1 cellular context compared by ENCODE assay signal in genomic region chr12:118982308-118982707, GRCh38.
TF ChIP-seq lines count a peak whose summit lies in the region.

No MANE protein-coding gene starts in this region.

TF ChIP-seq in WTC11, 78 proteins besides CTCF, POLR2A, EP300 and RAD21 (continued from another document):
- TF ChIP-seq, protein P1, sequence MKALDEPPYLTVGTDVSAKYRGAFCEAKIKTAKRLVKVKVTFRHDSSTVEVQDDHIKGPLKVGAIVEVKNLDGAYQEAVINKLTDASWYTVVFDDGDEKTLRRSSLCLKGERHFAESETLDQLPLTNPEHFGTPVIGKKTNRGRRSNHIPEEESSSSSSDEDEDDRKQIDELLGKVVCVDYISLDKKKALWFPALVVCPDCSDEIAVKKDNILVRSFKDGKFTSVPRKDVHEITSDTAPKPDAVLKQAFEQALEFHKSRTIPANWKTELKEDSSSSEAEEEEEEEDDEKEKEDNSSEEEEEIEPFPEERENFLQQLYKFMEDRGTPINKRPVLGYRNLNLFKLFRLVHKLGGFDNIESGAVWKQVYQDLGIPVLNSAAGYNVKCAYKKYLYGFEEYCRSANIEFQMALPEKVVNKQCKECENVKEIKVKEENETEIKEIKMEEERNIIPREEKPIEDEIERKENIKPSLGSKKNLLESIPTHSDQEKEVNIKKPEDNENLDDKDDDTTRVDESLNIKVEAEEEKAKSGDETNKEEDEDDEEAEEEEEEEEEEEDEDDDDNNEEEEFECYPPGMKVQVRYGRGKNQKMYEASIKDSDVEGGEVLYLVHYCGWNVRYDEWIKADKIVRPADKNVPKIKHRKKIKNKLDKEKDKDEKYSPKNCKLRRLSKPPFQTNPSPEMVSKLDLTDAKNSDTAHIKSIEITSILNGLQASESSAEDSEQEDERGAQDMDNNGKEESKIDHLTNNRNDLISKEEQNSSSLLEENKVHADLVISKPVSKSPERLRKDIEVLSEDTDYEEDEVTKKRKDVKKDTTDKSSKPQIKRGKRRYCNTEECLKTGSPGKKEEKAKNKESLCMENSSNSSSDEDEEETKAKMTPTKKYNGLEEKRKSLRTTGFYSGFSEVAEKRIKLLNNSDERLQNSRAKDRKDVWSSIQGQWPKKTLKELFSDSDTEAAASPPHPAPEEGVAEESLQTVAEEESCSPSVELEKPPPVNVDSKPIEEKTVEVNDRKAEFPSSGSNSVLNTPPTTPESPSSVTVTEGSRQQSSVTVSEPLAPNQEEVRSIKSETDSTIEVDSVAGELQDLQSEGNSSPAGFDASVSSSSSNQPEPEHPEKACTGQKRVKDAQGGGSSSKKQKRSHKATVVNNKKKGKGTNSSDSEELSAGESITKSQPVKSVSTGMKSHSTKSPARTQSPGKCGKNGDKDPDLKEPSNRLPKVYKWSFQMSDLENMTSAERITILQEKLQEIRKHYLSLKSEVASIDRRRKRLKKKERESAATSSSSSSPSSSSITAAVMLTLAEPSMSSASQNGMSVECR (CRISPR knock-in tag; IDR thresholded peaks at IDR 0.05; ENCODE audit: borderline replicate concordance): no peak
- TF ChIP-seq ZNF396 (CRISPR knock-in tag; IDR thresholded peaks at IDR 0.05; ENCODE audit: borderline replicate concordance): no peak
- TF ChIP-seq, protein P2, sequence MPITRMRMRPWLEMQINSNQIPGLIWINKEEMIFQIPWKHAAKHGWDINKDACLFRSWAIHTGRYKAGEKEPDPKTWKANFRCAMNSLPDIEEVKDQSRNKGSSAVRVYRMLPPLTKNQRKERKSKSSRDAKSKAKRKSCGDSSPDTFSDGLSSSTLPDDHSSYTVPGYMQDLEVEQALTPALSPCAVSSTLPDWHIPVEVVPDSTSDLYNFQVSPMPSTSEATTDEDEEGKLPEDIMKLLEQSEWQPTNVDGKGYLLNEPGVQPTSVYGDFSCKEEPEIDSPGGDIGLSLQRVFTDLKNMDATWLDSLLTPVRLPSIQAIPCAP (CRISPR knock-in tag; IDR thresholded peaks at IDR 0.05): no peak
- TF ChIP-seq RORB (CRISPR knock-in tag; IDR thresholded peaks at IDR 0.05): no peak
- TF ChIP-seq, protein P3, sequence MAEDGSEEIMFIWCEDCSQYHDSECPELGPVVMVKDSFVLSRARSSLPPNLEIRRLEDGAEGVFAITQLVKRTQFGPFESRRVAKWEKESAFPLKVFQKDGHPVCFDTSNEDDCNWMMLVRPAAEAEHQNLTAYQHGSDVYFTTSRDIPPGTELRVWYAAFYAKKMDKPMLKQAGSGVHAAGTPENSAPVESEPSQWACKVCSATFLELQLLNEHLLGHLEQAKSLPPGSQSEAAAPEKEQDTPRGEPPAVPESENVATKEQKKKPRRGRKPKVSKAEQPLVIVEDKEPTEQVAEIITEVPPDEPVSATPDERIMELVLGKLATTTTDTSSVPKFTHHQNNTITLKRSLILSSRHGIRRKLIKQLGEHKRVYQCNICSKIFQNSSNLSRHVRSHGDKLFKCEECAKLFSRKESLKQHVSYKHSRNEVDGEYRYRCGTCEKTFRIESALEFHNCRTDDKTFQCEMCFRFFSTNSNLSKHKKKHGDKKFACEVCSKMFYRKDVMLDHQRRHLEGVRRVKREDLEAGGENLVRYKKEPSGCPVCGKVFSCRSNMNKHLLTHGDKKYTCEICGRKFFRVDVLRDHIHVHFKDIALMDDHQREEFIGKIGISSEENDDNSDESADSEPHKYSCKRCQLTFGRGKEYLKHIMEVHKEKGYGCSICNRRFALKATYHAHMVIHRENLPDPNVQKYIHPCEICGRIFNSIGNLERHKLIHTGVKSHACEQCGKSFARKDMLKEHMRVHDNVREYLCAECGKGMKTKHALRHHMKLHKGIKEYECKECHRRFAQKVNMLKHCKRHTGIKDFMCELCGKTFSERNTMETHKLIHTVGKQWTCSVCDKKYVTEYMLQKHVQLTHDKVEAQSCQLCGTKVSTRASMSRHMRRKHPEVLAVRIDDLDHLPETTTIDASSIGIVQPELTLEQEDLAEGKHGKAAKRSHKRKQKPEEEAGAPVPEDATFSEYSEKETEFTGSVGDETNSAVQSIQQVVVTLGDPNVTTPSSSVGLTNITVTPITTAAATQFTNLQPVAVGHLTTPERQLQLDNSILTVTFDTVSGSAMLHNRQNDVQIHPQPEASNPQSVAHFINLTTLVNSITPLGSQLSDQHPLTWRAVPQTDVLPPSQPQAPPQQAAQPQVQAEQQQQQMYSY (CRISPR knock-in tag; IDR thresholded peaks at IDR 0.05): no peak
- no peak for TF ChIP-seq GABPB1 (CRISPR knock-in tag; IDR thresholded peaks at IDR 0.05)
- no peak for TF ChIP-seq ZSCAN18 (CRISPR knock-in tag; IDR thresholded peaks at IDR 0.05)
- TF ChIP-seq, protein P4, sequence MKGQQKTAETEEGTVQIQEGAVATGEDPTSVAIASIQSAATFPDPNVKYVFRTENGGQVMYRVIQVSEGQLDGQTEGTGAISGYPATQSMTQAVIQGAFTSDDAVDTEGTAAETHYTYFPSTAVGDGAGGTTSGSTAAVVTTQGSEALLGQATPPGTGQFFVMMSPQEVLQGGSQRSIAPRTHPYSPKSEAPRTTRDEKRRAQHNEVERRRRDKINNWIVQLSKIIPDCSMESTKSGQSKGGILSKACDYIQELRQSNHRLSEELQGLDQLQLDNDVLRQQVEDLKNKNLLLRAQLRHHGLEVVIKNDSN (CRISPR knock-in tag; IDR thresholded peaks at IDR 0.05): no peak
- no peak for TF ChIP-seq ZNF425 (CRISPR knock-in tag; conservative IDR thresholded peaks at IDR 0.05)
- no peak for TF ChIP-seq ZNF317 (CRISPR knock-in tag; IDR thresholded peaks at IDR 0.05; ENCODE audit: borderline replicate concordance, low read depth)
- no peak for TF ChIP-seq PRRX2 (CRISPR knock-in tag; IDR thresholded peaks at IDR 0.05)
- TF ChIP-seq E2F4 (CRISPR knock-in tag; IDR thresholded peaks at IDR 0.05; ENCODE audit: borderline replicate concordance, low read depth): no peak
- no peak for TF ChIP-seq CREM (CRISPR knock-in tag; IDR thresholded peaks at IDR 0.05)
